In the genomic region with DNA sequence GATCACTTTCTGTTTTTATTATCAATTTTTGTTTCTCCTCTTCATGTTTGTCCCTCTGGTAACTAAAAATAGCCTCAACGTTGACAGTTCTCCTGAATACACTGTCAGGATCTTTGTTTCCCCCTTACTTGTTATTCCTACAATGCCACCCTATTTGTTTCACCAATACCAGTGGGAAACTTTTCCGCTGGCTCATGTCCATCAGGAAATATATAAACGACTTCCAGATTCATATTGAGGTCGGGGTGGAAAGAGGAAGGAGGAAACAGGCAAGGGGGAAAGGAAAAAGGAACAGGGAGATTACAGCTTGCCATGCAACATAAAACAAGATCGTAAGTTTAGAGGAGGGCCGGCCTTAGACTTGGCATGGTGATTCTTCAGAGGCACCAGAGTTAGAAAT, we compare ENCODE assay signal across 1 cellular context.
TF ChIP-seq lines count a peak whose summit lies in the region.

No MANE protein-coding gene starts in this region.

TF ChIP-seq in GM12878, 131 proteins besides CTCF, POLR2A, EP300 and RAD21:
- TF ChIP-seq SMAD1 (IDR thresholded peaks at IDR 0.05; ENCODE audit: low read depth, partially characterized antibody): no peak
- no peak for TF ChIP-seq NR2C1 (IDR thresholded peaks at IDR 0.05)
TF ChIP-seq in GM12878: peak in this region for 0.
